Comparison of ENCODE assay signal across 29 cellular contexts in the genomic region with DNA sequence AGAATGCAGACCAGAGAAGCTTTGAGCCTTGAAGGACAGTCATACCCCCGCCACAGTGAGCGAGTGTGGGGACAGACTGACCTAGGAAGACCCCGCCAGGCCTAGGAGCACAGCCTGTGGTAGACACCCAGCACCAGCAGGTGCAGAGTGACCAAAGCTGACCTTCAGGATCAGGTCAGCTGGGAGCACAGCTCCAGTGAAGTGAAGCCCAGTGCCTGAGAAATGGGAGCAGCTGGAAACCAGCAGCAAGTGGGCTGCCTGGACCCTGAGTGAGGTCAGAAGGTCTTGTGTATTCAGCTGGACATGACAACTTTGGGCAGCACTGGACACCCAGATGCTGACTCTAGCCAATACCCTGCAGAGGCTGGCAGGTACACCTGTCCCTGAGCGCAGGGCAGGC.
"Had no signal": no experiment of that assay in that cellular context is flagged by ENCODE, and none has a peak within 500 bp of the region (broad histone marks: within the 10 kb centered on the region; RNA-seq: fewer than 3 reads in every experiment).

No MANE protein-coding gene starts in this region.

- H3K36me3 Mint-ChIP-seq: immature natural killer cell; mesothelial cell of epicardium; natural killer cell; neural progenitor cell; stimulated activated memory B cell treated with anti-CD40 and anti-IgM and Interleukin-4, amounts not matched to agents 10 μg/mL and 1 μg/mL and 100 μg/mL, for 72 hours had no signal

- H3K27me3 Mint-ChIP-seq: stimulated activated memory B cell treated with anti-CD40 and anti-IgM and Interleukin-4, amounts not matched to agents 10 μg/mL and 1 μg/mL and 100 μg/mL, for 72 hours had no signal

- H3K9ac ChIP-seq: neural progenitor cell had no signal

- H3K27me3 ChIP-seq: neural progenitor cell, pancreas, testis, thyroid gland, transverse colon, upper lobe of left lung had no signal

- H3K4me3 ChIP-seq: left lung, lung, neural progenitor cell, pancreas, prostate gland, testis, thyroid gland, transverse colon, upper lobe of left lung had no signal

- H3K4me2 ChIP-seq: neural progenitor cell had no signal

- H3K4me1 Mint-ChIP-seq: immature natural killer cell; mesothelial cell of epicardium; naive B cell; natural killer cell; stimulated activated memory B cell treated with anti-CD40 and anti-IgM and Interleukin-4, amounts not matched to agents 10 μg/mL and 1 μg/mL and 100 μg/mL, for 72 hours; stimulated activated naive CD8-positive, alpha-beta T cell treated with anti-CD3 and anti-CD28 coated beads, Interleukin-15, amount 100 ng/mL, for 72 hours had no signal

- H2AFZ ChIP-seq: neural progenitor cell had no signal

- ATAC-seq: left colon; left lung; pancreas; right cardiac atrium; sciatic nerve; stimulated activated memory B cell treated with anti-CD40 and anti-IgM and Interleukin-4, amounts not matched to agents 10 μg/mL and 1 μg/mL and 100 μg/mL, for 72 hours; stimulated activated naive CD8-positive, alpha-beta T cell treated with anti-CD3 and anti-CD28 coated beads, Interleukin-15, amount 100 ng/mL, for 72 hours had no signal

- H3K4me3 Mint-ChIP-seq: immature natural killer cell; mesothelial cell of epicardium; naive B cell; natural killer cell; nephron progenitor cell; stimulated activated memory B cell treated with anti-CD40 and anti-IgM and Interleukin-4, amounts not matched to agents 10 μg/mL and 1 μg/mL and 100 μg/mL, for 72 hours; stimulated activated naive CD8-positive, alpha-beta T cell treated with anti-CD3 and anti-CD28 coated beads, Interleukin-15, amount 100 ng/mL, for 72 hours had no signal

- H3K27ac ChIP-seq: left lung, neural progenitor cell, pancreas, prostate gland, testis, thyroid gland, transverse colon, upper lobe of left lung had no signal

- DNase-seq: hippocampal formation; immature natural killer cell; kidney; left colon; left lung; mesendoderm; naive B cell; natural killer cell; nephron progenitor cell; pancreas; retina; right cardiac atrium; small intestine; stimulated activated CD4-positive, alpha-beta T cell treated with anti-CD3 and anti-CD28 coated beads, Interleukin-1b, Interleukin-23, amount 100 ng/mL, for 48 hours; stimulated activated CD4-positive, alpha-beta T cell treated with anti-CD3 and anti-CD28 coated beads, Interleukin-2, amount 100 ng/mL, for 48 hours; stimulated activated CD4-positive, alpha-beta T cell treated with anti-CD3 and anti-CD28 coated beads, Interleukin-4, amount 100 ng/mL, for 4 hours; stimulated activated CD8-positive, alpha-beta memory T cell treated with anti-CD3 and anti-CD28 coated beads, Interleukin-4, amount 100 ng/mL, for 48 hours; stimulated activated naive CD4-positive, alpha-beta T cell treated with Interleukin-2 at 50 U/mL for 16 hours; stimulated activated naive CD8-positive, alpha-beta T cell treated with anti-CD3 and anti-CD28 coated beads, Interleukin-15, amount 100 ng/mL, for 72 hours; testis; thyroid gland; transverse colon; upper lobe of left lung had no signal

- H3K9me3 ChIP-seq: pancreas, prostate gland, testis, thyroid gland, transverse colon, upper lobe of left lung had no signal

- H3K4me1 ChIP-seq: left lung, neural progenitor cell, pancreas, prostate gland, testis, thyroid gland, transverse colon, upper lobe of left lung had no signal

- H3K27ac Mint-ChIP-seq: immature natural killer cell; mesothelial cell of epicardium; natural killer cell; nephron progenitor cell; stimulated activated memory B cell treated with anti-CD40 and anti-IgM and Interleukin-4, amounts not matched to agents 10 μg/mL and 1 μg/mL and 100 μg/mL, for 72 hours; stimulated activated naive CD8-positive, alpha-beta T cell treated with anti-CD3 and anti-CD28 coated beads, Interleukin-15, amount 100 ng/mL, for 72 hours had no signal

- H3K36me3 ChIP-seq: left lung, neural progenitor cell, pancreas, prostate gland, thyroid gland, transverse colon, upper lobe of left lung had no signal
